In the genomic region with DNA sequence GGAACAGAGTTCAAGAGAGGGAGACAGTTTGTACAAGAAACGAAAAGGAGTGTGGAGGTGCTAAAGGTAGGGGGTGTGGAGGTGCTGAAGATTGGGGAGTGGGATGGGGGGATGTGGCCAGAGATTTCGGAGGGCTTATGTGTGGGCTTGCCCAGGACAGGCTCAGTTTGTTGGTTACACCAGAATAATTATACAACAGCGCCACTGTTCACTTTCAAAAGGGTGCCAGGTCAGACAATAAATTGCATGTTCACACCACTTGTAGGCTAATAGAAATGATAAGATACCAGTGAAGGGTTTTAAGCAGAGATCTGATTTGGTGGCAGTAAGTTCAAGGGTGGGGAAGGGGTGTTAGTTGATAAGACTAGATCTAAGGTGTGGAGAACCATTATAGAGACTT, we compare ENCODE assay signal across 26 cellular contexts.
DNase-seq lines count a peak whose midpoint lies in the region; ATAC-seq and TF ChIP-seq lines count a peak whose summit lies in the region.
"Had no signal": no experiment of that assay in that cellular context is flagged by ENCODE, and none has a peak within 500 bp of the region (broad histone marks: within the 10 kb centered on the region; RNA-seq: fewer than 3 reads in every experiment).

No MANE protein-coding gene starts in this region.

- H3K27me3 ChIP-seq in effector memory CD4-positive, alpha-beta T cell (replicated peaks; ENCODE audit: control insufficient read depth, insufficient read depth, low read length, poor library complexity, severe bottlenecking), result no peaks in the 10 kb centered on the region
- H3K27me3 ChIP-seq in heart left ventricle (no peaks in the 10 kb centered on the region), MM.1S (replicated peaks; ENCODE audit: insufficient read depth, low read length) (no peaks in the 10 kb centered on the region)
- H3K27me3 ChIP-seq: heart right ventricle, neutrophil, tibial nerve had no signal

- no peak for TF ChIP-seq POLR2A in heart left ventricle (IDR thresholded peaks at IDR 0.05)

- no peaks in the 10 kb centered on the region for H3F3A ChIP-seq in MM.1S (ENCODE audit: insufficient read depth, low read length)

- no peaks in the 10 kb centered on the region for H3K9me2 ChIP-seq in MM.1S (replicated peaks; ENCODE audit: insufficient read depth, low read length)

- H3K4me1 ChIP-seq in effector memory CD4-positive, alpha-beta T cell (ENCODE audit: control insufficient read depth, insufficient read depth, low read length, poor library complexity, severe bottlenecking), result peaks cover 49% of the 10 kb centered on the region
- H3K4me1 ChIP-seq in heart left ventricle (peaks cover 0 to 58% (median 1%) of the 10 kb centered on the region in 12 donors), MM.1S (ENCODE audit: low read length) (no peaks in the 10 kb centered on the region)
- H3K4me1 ChIP-seq: prostate gland, tibial nerve had no signal

- peaks cover 54% of the 10 kb centered on the region for H3K36me3 Mint-ChIP-seq in T-helper 1 cell treated with Interleukin-12 subunit alpha and Interleukin-12 subunit beta and Interleukin-4 antibody, amounts not matched to agents 30 μg/mL and 1 μg/mL, for 36 hours (ENCODE audit: low read depth)
- peaks cover 62% of the 10 kb centered on the region for H3K36me3 Mint-ChIP-seq in stimulated activated naive CD8-positive, alpha-beta T cell treated with anti-CD3 and anti-CD28 coated beads, Interleukin-15, Interleukin-2, amounts not matched to agents 100 ng/mL and 50 ng/mL, for 24 hours (ENCODE audit: low read depth)

- no peak overlapping the region for H3K4me3 Mint-ChIP-seq in T-helper 1 cell treated with Interleukin-12 subunit alpha and Interleukin-12 subunit beta and Interleukin-4 antibody, amounts not matched to agents 30 μg/mL and 1 μg/mL, for 36 hours
- H3K4me3 Mint-ChIP-seq in stimulated activated naive CD8-positive, alpha-beta T cell treated with anti-CD3 and anti-CD28 coated beads, Interleukin-15, Interleukin-2, amounts not matched to agents 100 ng/mL and 50 ng/mL, for 24 hours, result peak overlapping the region; percentile 4

- TF ChIP-seq CTCF in heart left ventricle (IDR thresholded peaks at IDR 0.05), result no peak
- TF ChIP-seq CTCF in MM.1S (IDR thresholded peaks at IDR 0.05; ENCODE audit: low read length), result no peak

- H2AFZ ChIP-seq in MM.1S (ENCODE audit: low read length), result no peak overlapping the region

- no peak overlapping the region for H3K9ac ChIP-seq in MM.1S (ENCODE audit: low read length)

- H3K27ac ChIP-seq in effector memory CD4-positive, alpha-beta T cell (ENCODE audit: insufficient read depth, low read length, poor library complexity, severe bottlenecking), result peak overlapping the region; percentile 13
- H3K27ac ChIP-seq in heart left ventricle (peak overlapping the region in 1 of 12 donors; percentile 1), MM.1S (ENCODE audit: low read length) (no peak overlapping the region)
- H3K27ac ChIP-seq: 22Rv1, heart right ventricle, neutrophil, prostate gland, tibial nerve had no signal

- no peak overlapping the region for H3K4me2 ChIP-seq in MM.1S (ENCODE audit: low read depth, low read length)

- 84 to 94% (median 90%) methylated on average over 3 of the region's 3 CpGs for WGBS in heart left ventricle, 4 donors

- DNase-seq in T-helper 1 cell (no peak), heart left ventricle (no peak), MM.1S (no peak), islet precursor cell (no peak)
- no peak for DNase-seq in stimulated activated naive CD8-positive, alpha-beta T cell treated with anti-CD3 and anti-CD28 coated beads, Interleukin-15, Interleukin-2, amounts not matched to agents 100 U/mL and 50 U/mL, for 24 hours
- DNase-seq in effector memory CD4-positive, alpha-beta T cell, result no peak
- DNase-seq: activated CD4-positive, alpha-beta T cell treated with anti-CD3 and anti-CD28 coated beads for 48 hours; amniotic stem cell; effector CD4-positive, alpha-beta T cell; erythroblast; GDM1; GOT3; heart right ventricle; left cardiac atrium; mammary epithelial cell; NCI-H146; SHP77 treated with DMSO at 0.1 percent for 48 hours; stimulated activated CD4-positive, alpha-beta T cell treated with anti-CD3 and anti-CD28 coated beads, Interleukin-15, amount 100 ng/mL, for 24 hours had no signal

- H3K36me3 ChIP-seq in effector memory CD4-positive, alpha-beta T cell (ENCODE audit: control insufficient read depth, insufficient read depth, low read length), result peaks cover 15% of the 10 kb centered on the region
- H3K36me3 ChIP-seq in heart left ventricle (no peaks in the 10 kb centered on the region), MM.1S (replicated peaks; ENCODE audit: insufficient read depth, low read length) (no peaks in the 10 kb centered on the region)
- H3K36me3 ChIP-seq: heart right ventricle, neutrophil, prostate gland, tibial nerve had no signal

- peak overlapping the region; percentile 57 for H3K27ac Mint-ChIP-seq in T-helper 1 cell treated with Interleukin-12 subunit alpha and Interleukin-12 subunit beta and Interleukin-4 antibody, amounts not matched to agents 30 μg/mL and 1 μg/mL, for 36 hours
- H3K27ac Mint-ChIP-seq in stimulated activated naive CD8-positive, alpha-beta T cell treated with anti-CD3 and anti-CD28 coated beads, Interleukin-15, Interleukin-2, amounts not matched to agents 100 ng/mL and 50 ng/mL, for 24 hours, result peak overlapping the region; percentile 76

- no peaks in the 10 kb centered on the region for H4K20me1 ChIP-seq in MM.1S (ENCODE audit: insufficient read depth, low read length)

- H3K9me3 Mint-ChIP-seq in T-helper 1 cell treated with Interleukin-12 subunit alpha and Interleukin-12 subunit beta and Interleukin-4 antibody, amounts not matched to agents 30 μg/mL and 1 μg/mL, for 36 hours, result no peaks in the 10 kb centered on the region
- H3K9me3 Mint-ChIP-seq in stimulated activated naive CD8-positive, alpha-beta T cell treated with anti-CD3 and anti-CD28 coated beads, Interleukin-15, Interleukin-2, amounts not matched to agents 100 ng/mL and 50 ng/mL, for 24 hours, result no peaks in the 10 kb centered on the region

- peaks cover 70% of the 10 kb centered on the region for H3K4me1 Mint-ChIP-seq in T-helper 1 cell treated with Interleukin-12 subunit alpha and Interleukin-12 subunit beta and Interleukin-4 antibody, amounts not matched to agents 30 μg/mL and 1 μg/mL, for 36 hours (ENCODE audit: low read depth)
- peaks cover 58% of the 10 kb centered on the region for H3K4me1 Mint-ChIP-seq in stimulated activated naive CD8-positive, alpha-beta T cell treated with anti-CD3 and anti-CD28 coated beads, Interleukin-15, Interleukin-2, amounts not matched to agents 100 ng/mL and 50 ng/mL, for 24 hours (ENCODE audit: low read depth)

- ATAC-seq in stimulated activated naive CD8-positive, alpha-beta T cell treated with anti-CD3 and anti-CD28 coated beads, Interleukin-15, Interleukin-2, amounts not matched to agents 100 U/mL and 50 U/mL, for 24 hours, result no peak
- no peak for ATAC-seq in heart left ventricle
- ATAC-seq: heart right ventricle, K562, left cardiac atrium, Panc1 had no signal

- H3K79me2 ChIP-seq in MM.1S (ENCODE audit: low read length), result no peaks in the 10 kb centered on the region

- intact Hi-C loops in heart left ventricle (cut with DNase I), result no loop called here

- no peaks in the 10 kb centered on the region for H3K27me3 Mint-ChIP-seq in T-helper 1 cell treated with Interleukin-12 subunit alpha and Interleukin-12 subunit beta and Interleukin-4 antibody, amounts not matched to agents 30 μg/mL and 1 μg/mL, for 36 hours (ENCODE audit: low read depth)
- no peaks in the 10 kb centered on the region for H3K27me3 Mint-ChIP-seq in stimulated activated naive CD8-positive, alpha-beta T cell treated with anti-CD3 and anti-CD28 coated beads, Interleukin-15, Interleukin-2, amounts not matched to agents 100 ng/mL and 50 ng/mL, for 24 hours

- H3K9me3 ChIP-seq in effector memory CD4-positive, alpha-beta T cell (ENCODE audit: control insufficient read depth, low read length), result no peaks in the 10 kb centered on the region
- H3K9me3 ChIP-seq in heart left ventricle (no peaks in the 10 kb centered on the region), MM.1S (replicated peaks; ENCODE audit: insufficient read depth, low read length) (no peaks in the 10 kb centered on the region)
- H3K9me3 ChIP-seq: heart right ventricle, neutrophil, prostate gland, tibial nerve had no signal

- no peak overlapping the region for H3K4me3 ChIP-seq in effector memory CD4-positive, alpha-beta T cell (ENCODE audit: insufficient read depth, low read depth, low read length, poor library complexity, severe bottlenecking)
- H3K4me3 ChIP-seq in heart left ventricle (no peak overlapping the region), MM.1S (ENCODE audit: low read length) (no peak overlapping the region)
- H3K4me3 ChIP-seq: heart right ventricle, K562, prostate gland, tibial nerve had no signal
